8 cellular contexts compared by ENCODE assay signal in the genomic region with DNA sequence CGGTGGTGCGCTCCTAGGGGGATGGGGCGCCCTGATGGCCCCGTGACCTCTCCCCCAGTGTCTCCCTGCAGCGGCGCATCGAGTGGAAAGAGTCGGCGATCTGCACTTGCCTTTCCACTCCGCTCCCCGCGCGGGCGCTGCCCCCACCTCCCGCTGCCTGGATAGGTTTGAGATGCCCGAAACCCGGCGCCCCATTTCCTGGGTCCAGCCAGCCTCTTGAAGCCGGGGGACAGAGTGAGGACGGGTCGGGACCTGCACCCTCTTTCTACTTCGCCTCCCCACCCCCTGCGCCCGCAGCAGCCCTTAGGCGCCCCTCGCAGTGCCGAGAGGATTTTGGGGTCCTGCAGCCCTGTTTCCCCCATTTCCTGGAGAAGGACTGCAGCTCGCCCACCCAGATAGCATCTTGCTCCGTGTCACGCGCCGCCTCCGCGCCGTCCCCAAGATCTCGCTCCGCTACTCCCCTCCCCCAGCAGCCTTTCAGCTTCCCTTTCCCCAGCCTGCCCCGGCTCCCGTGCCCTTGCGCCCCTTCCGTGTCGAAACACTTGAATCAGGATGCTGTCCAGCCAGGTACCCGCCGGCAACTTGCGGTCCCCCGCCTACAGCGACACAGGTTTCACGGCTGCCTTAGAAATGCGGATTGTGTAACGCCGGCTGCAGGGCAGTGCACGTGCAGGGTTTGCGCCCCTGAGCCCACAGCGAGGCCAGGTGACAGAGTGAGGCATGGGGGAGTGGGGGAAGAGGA. TPM values are rescaled to one million over a fixed set of nuclear protein-coding genes. Genes with fewer than 3 reads are reported as not detected.
DNase-seq lines count a peak whose midpoint lies in the region; ATAC-seq and TF ChIP-seq lines count a peak whose summit lies in the region.

No MANE protein-coding gene starts in this region.

- H3K36me3 Mint-ChIP-seq in activated CD8-positive, alpha-beta T cell treated with anti-CD3 and anti-CD28 coated beads for 36 hours (ENCODE audit: low read depth), result no peaks in the 10 kb centered on the region
- H3K36me3 Mint-ChIP-seq in mesothelial cell of epicardium, result no peaks in the 10 kb centered on the region

- peak; percentile 24 for ATAC-seq in GM21786 (IDR thresholded peaks at IDR 0.05; ENCODE audit: unreplicated experiment)
- peak; percentile 53 for ATAC-seq in activated CD8-positive, alpha-beta T cell treated with anti-CD3 and anti-CD28 coated beads for 36 hours
- ATAC-seq in GM21367 (IDR thresholded peaks at IDR 0.05; ENCODE audit: unreplicated experiment), result no peak

- CTCF ChIA-PET in activated CD8-positive, alpha-beta T cell treated with anti-CD3 and anti-CD28 coated beads for 36 hours (lab: Charles Lee), result interaction anchor here (1.0 to 14.4 kb wide), 5 partner anchors 21 to 177 kb away, joined by 3 to 89 read pairs (median 7); partner anchors contain the start of genes HTD2 and RPP14

- H3K27ac Mint-ChIP-seq in activated CD8-positive, alpha-beta T cell treated with anti-CD3 and anti-CD28 coated beads for 36 hours, result peak overlapping the region; percentile 68
- peak overlapping the region; percentile 71 for H3K27ac Mint-ChIP-seq in mesothelial cell of epicardium

- peak overlapping the region; percentile 84 for H3K4me3 Mint-ChIP-seq in activated CD8-positive, alpha-beta T cell treated with anti-CD3 and anti-CD28 coated beads for 36 hours
- peak overlapping the region; percentile 81 for H3K4me3 Mint-ChIP-seq in mesothelial cell of epicardium

- H3K9me3 ChIP-seq in MG63, result no peaks in the 10 kb centered on the region
- no peaks in the 10 kb centered on the region for H3K9me3 ChIP-seq in endocrine pancreas (ENCODE audit: control insufficient read depth, low read length)

- H3K4me3 ChIP-seq in MG63 (peak overlapping the region; percentile 65), endocrine pancreas (ENCODE audit: control insufficient read depth, insufficient read depth, low read length) (no peak overlapping the region)

- H3K9ac ChIP-seq in endocrine pancreas (ENCODE audit: control insufficient read depth, insufficient read depth, low read length), result peak overlapping the region; percentile 86

- no peaks in the 10 kb centered on the region for H3K27me3 ChIP-seq in MG63
- H3K27me3 ChIP-seq in endocrine pancreas (ENCODE audit: control insufficient read depth, insufficient read depth, low read length), result no peaks in the 10 kb centered on the region

- peaks cover 5% of the 10 kb centered on the region for H3K4me1 Mint-ChIP-seq in activated CD8-positive, alpha-beta T cell treated with anti-CD3 and anti-CD28 coated beads for 36 hours (ENCODE audit: low read depth)
- H3K4me1 Mint-ChIP-seq in mesothelial cell of epicardium, result peaks cover 5% of the 10 kb centered on the region

- no peaks in the 10 kb centered on the region for H3K4me1 ChIP-seq in endocrine pancreas (ENCODE audit: control insufficient read depth, insufficient read depth, low read length)

- H3K36me3 ChIP-seq in MG63 (no peaks in the 10 kb centered on the region), endocrine pancreas (ENCODE audit: control insufficient read depth, insufficient read depth, low read length) (no peaks in the 10 kb centered on the region)

- peak; percentile 40 for DNase-seq in GDM1 (lab: John Stamatoyannopoulos, UW)
- DNase-seq in MG63, result peak; percentile 43
- DNase-seq in activated CD8-positive, alpha-beta T cell treated with anti-CD3 and anti-CD28 coated beads for 36 hours, result peak; percentile 63
- peak in 1 of 2 experiments; percentile 48 for DNase-seq in mesothelial cell of epicardium (ENCODE audit: low spot score in 2 of 2, unreplicated experiment in 2 of 2)
- peak; percentile 71 for DNase-seq in stimulated activated CD8-positive, alpha-beta memory T cell treated with anti-CD3 and anti-CD28 coated beads, Interleukin-4, amount 100 ng/mL, for 48 hours

- no peaks in the 10 kb centered on the region for H3K9me3 Mint-ChIP-seq in activated CD8-positive, alpha-beta T cell treated with anti-CD3 and anti-CD28 coated beads for 36 hours
- H3K9me3 Mint-ChIP-seq in mesothelial cell of epicardium, result no peaks in the 10 kb centered on the region

- intact Hi-C loops in activated CD8-positive, alpha-beta T cell treated with anti-CD3 and anti-CD28 coated beads for 36 hours (cut with micrococcal nuclease), result loop anchor here (5.0 kb wide), 1 partner anchor 69 kb away; the partner anchor contains the start of genes HTD2 and RPP14

- TF ChIP-seq CTCF in activated CD8-positive, alpha-beta T cell treated with anti-CD3 and anti-CD28 coated beads for 36 hours (IDR thresholded peaks at IDR 0.05), result no peak
- TF ChIP-seq CTCF in mesothelial cell of epicardium (IDR thresholded peaks at IDR 0.05; ENCODE audit: unreplicated experiment), result no peak

- POLR2A ChIA-PET in activated CD8-positive, alpha-beta T cell treated with anti-CD3 and anti-CD28 coated beads for 36 hours (lab: Charles Lee), result interaction anchor here (1.4 kb wide), 1 partner anchor 68 kb away, joined by 5 read pairs; the partner anchor contains the start of genes HTD2 and RPP14

- peaks cover 5% of the 10 kb centered on the region for H3K27me3 Mint-ChIP-seq in activated CD8-positive, alpha-beta T cell treated with anti-CD3 and anti-CD28 coated beads for 36 hours
- peaks cover 39% of the 10 kb centered on the region for H3K27me3 Mint-ChIP-seq in mesothelial cell of epicardium (ENCODE audit: low read depth)

RNA-seq across cellular contexts. Expression of gene ABHD6, which starts 0.5 kb away (rescaled TPM):
- total RNA-seq in MG63 (2014; rRNA removed; shearing (Covaris generic); ENCODE audit: low replicate concordance), result 1.9 and 2.1 TPM in 2 replicates
- 1 to 10 TPM; 3.3 to 3.7 TPM for total RNA-seq in activated CD8-positive, alpha-beta T cell treated with anti-CD3 and anti-CD28 coated beads for 36 hours
- 3.3 to 4.9 TPM (median 4.2 TPM) in 3 replicates for total RNA-seq in mesothelial cell of epicardium

RNA-seq across cellular contexts. Expression of gene DNASE1L3, which starts 27.3 kb away (rescaled TPM):
- total RNA-seq in MG63 (2014; rRNA removed; shearing (Covaris generic); ENCODE audit: low replicate concordance), result not detected in 2 replicates
- total RNA-seq in activated CD8-positive, alpha-beta T cell treated with anti-CD3 and anti-CD28 coated beads for 36 hours, result not detected
- 0.22 to 0.72 TPM (median 0.53 TPM) in 3 replicates for total RNA-seq in mesothelial cell of epicardium
